ENCODE assay signal across 1 cellular context in the genomic region with DNA sequence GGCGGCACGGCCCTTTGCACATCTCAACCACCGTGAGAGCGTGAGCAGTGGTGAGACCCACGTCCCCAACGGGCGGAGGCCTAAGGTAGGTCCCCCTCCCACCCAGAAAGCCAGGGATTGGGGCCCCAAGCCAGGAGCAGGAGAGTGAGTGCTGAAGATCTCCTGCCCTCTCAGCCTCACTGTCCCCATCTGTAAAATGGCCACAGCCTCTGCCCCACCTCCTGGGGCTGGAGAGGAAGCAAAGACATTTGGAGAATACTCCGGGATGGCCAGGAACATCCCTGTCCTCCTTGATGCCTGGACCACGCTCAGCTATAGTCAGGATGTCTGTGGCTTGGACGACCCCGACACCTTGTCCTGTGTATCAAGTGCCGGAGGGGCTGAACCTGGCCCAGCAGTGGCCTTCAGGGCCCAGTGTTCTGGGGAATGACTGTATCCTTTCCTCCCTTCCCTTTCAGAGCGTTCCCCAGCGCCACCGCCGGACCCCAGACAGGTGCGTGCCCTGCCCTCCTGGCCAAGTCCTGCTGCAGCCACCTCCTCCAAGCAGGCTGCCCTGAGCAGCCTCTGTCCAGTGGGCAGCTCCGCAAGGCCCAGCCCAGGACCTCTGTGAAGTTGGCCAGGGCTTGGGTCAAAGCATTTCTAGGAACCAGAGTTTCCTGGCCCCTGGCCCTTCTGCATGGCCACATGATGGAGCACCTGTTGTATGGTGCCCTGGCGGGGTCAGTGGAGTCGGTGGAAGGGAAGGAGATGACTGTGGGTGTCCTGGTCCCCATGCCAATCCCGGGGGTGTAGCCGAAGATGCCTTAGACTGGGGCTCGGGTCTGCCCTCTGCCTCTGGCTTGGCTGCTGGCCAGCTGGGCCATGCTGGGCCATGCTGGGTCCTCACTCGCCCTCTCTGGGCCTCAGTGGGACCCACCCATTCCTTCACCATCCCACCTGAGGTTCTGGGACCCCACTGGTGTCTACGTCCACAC.
TF ChIP-seq lines count a peak whose summit lies in the region.

No MANE protein-coding gene starts in this region.

TF ChIP-seq in GM12891, 5 proteins besides CTCF, POLR2A, EP300 and RAD21 (continued from another document):
- TF ChIP-seq POLR2AphosphoS5 (IDR thresholded peaks at IDR 0.05; ENCODE audit: low read depth, low read length): no peak
- TF ChIP-seq SPI1 (IDR thresholded peaks at IDR 0.05; ENCODE audit: low read depth, low read length): no peak
- TF ChIP-seq POU2F2 (IDR thresholded peaks at IDR 0.05; ENCODE audit: low read depth, low read length): no peak
